17 cellular contexts compared by ENCODE assay signal in the genomic region with DNA sequence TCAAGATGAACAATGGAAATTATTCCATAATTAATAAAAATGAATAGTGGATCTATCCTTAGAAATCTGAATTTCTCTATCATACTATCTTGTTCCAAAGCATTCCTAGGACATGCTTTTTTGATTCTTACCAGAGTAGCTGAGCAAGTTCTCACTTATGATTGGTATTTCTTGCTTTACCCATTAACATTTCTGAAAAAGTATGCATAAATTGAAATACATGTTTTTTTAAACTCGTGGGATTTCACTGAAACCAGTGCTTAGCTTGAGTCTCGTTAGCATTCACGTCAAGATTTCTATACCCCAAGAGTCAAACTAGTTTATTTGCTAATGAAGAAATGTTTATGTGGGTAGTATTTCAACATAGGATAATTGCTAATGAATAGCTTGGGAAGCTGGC.
A peak's percentile ranks its signal among the peaks of the same experiment; 100 is the strongest.
DNase-seq lines count a peak whose midpoint lies in the region; ATAC-seq, FAIRE-seq and TF ChIP-seq lines count a peak whose summit lies in the region.
"Had no signal": no experiment of that assay in that cellular context is flagged by ENCODE, and none has a peak within 500 bp of the region (broad histone marks: within the 10 kb centered on the region; RNA-seq: fewer than 3 reads in every experiment).

No MANE protein-coding gene starts in this region.

- H3K79me2 ChIP-seq in SK-N-SH (ENCODE audit: insufficient read depth) (no peaks in the 10 kb centered on the region), astrocyte (ENCODE audit: insufficient read depth, low read length) (peaks cover 4% of the 10 kb centered on the region)

- no peaks in the 10 kb centered on the region for H3K9me2 ChIP-seq in SK-N-SH

- no peak for TF ChIP-seq CTCF in AG04449 (IDR thresholded peaks at IDR 0.05; ENCODE audit: insufficient read depth, low read length, missing control alignments)
- TF ChIP-seq CTCF in SK-N-SH (IDR thresholded peaks at IDR 0.05), result no peak
- no peak for TF ChIP-seq CTCF in astrocyte (IDR thresholded peaks at IDR 0.05; ENCODE audit: insufficient read depth, low read depth, low read length)

- no peak for TF ChIP-seq RAD21 in SK-N-SH (IDR thresholded peaks at IDR 0.05; ENCODE audit: low read length)

- H3K4me1 ChIP-seq in SK-N-SH (ENCODE audit: control insufficient read depth in 1 of 2, insufficient read depth in 2 of 2, low read depth in 1 of 2, low read length in 1 of 2) (peaks cover 5 to 16% of the 10 kb centered on the region in 2 experiments; a peak in 3 of 4 replicates), astrocyte (ENCODE audit: insufficient read depth, low read length) (peaks cover 14% of the 10 kb centered on the region)

- H3K9ac ChIP-seq in SK-N-SH, result no peak overlapping the region
- no peak overlapping the region for H3K9ac ChIP-seq in astrocyte (ENCODE audit: low read length)

- H3K9me3 Mint-ChIP-seq in astrocyte (ENCODE audit: unreplicated experiment), result no peaks in the 10 kb centered on the region
- no peaks in the 10 kb centered on the region for H3K9me3 Mint-ChIP-seq in activated naive CD8-positive, alpha-beta T cell treated with anti-CD3 and anti-CD28 coated beads for 36 hours
- H3K9me3 Mint-ChIP-seq: CD4-positive, alpha-beta T cell had no signal

- H3K4me3 ChIP-seq in AG04449 (ENCODE audit: low read depth, low read length) (no peak overlapping the region), SK-N-SH (ENCODE audit: low read depth in 2 of 2, low read length in 1 of 2) (no peak overlapping the region), astrocyte (ENCODE audit: insufficient read depth, low read depth, low read length) (no peak overlapping the region)
- H3K4me3 ChIP-seq: GM12878, HAP-1 had no signal

- peaks cover 24% of the 10 kb centered on the region for H3K4me1 Mint-ChIP-seq in astrocyte (ENCODE audit: low read depth, unreplicated experiment)
- H3K4me1 Mint-ChIP-seq in activated naive CD8-positive, alpha-beta T cell treated with anti-CD3 and anti-CD28 coated beads for 36 hours, result no peaks in the 10 kb centered on the region

- POLR2A ChIA-PET in AG04449 (lab: Yijun Ruan, JAX), result no interaction called here
- POLR2A ChIA-PET in SK-N-SH (lab: Yijun Ruan, JAX), result no interaction called here

- no peak overlapping the region for H3K4me3 Mint-ChIP-seq in astrocyte (ENCODE audit: unreplicated experiment)
- no peak overlapping the region for H3K4me3 Mint-ChIP-seq in activated naive CD8-positive, alpha-beta T cell treated with anti-CD3 and anti-CD28 coated beads for 36 hours
- H3K4me3 Mint-ChIP-seq: B cell; CD4-positive, alpha-beta T cell had no signal

- H3K9me3 ChIP-seq in SK-N-SH (no peaks in the 10 kb centered on the region), astrocyte (ENCODE audit: insufficient read depth, low read depth, low read length) (no peaks in the 10 kb centered on the region)
- H3K9me3 ChIP-seq: HAP-1 had no signal

- H3K36me3 Mint-ChIP-seq in astrocyte (ENCODE audit: low read depth, unreplicated experiment), result no peaks in the 10 kb centered on the region
- H3K36me3 Mint-ChIP-seq in activated naive CD8-positive, alpha-beta T cell treated with anti-CD3 and anti-CD28 coated beads for 36 hours, result peaks cover 2% of the 10 kb centered on the region

- peaks cover 4% of the 10 kb centered on the region for H3F3A ChIP-seq in SK-N-SH (replicated peaks; ENCODE audit: insufficient read depth)

- H3K27me3 Mint-ChIP-seq in astrocyte (ENCODE audit: low read depth, unreplicated experiment), result no peaks in the 10 kb centered on the region
- H3K27me3 Mint-ChIP-seq in activated naive CD8-positive, alpha-beta T cell treated with anti-CD3 and anti-CD28 coated beads for 36 hours, result no peaks in the 10 kb centered on the region
- H3K27me3 Mint-ChIP-seq: B cell; CD4-positive, alpha-beta T cell had no signal

- TF ChIP-seq EP300 in SK-N-SH (IDR thresholded peaks at IDR 0.05; ENCODE audit: borderline replicate concordance in 1 of 2, low read depth in 1 of 2, low read length in 1 of 2), result no peak

- H3K27ac ChIP-seq in SK-N-SH (ENCODE audit: low read depth in 2 of 2, low read length in 1 of 2) (peak overlapping the region in 1 of 2 experiments; percentile 47; a peak in 1 of 4 replicates), astrocyte (ENCODE audit: low read depth, low read length) (no peak overlapping the region)
- H3K27ac ChIP-seq: 22Rv1 had no signal

- 78% methylated on average over 3 of the region's 3 CpGs for WGBS in SK-N-SH (ENCODE audit: low lambda C conversion rate)

- H2AFZ ChIP-seq in SK-N-SH (ENCODE audit: low read depth), result no peak overlapping the region
- H2AFZ ChIP-seq in astrocyte (ENCODE audit: low read depth, low read length), result no peak overlapping the region

- H4K20me1 ChIP-seq in SK-N-SH (ENCODE audit: insufficient read depth) (no peaks in the 10 kb centered on the region), astrocyte (ENCODE audit: insufficient read depth, low read length) (no peaks in the 10 kb centered on the region)

- DNase-seq in AG04449 (ENCODE audit: low read depth, low spot score), result peak; percentile 66
- DNase-seq in SK-N-SH, result no peak
- DNase-seq in astrocyte (ENCODE audit: low read depth), result peak; percentile 45
- DNase-seq in fibroblast of peridontal ligament (ENCODE audit: extremely low read depth), result peak; percentile 76
- no peak for DNase-seq in urothelium cell line (ENCODE audit: low spot score)
- DNase-seq in activated naive CD8-positive, alpha-beta T cell treated with anti-CD3 and anti-CD28 coated beads for 36 hours, result no peak
- DNase-seq: C1 segment of cervical spinal cord; Calu3; CD4-positive, alpha-beta T cell; DMS 273 treated with DMSO at 0.1 percent for 48 hours; GOT3 had no signal

- CTCF ChIA-PET in AG04449 (lab: Yijun Ruan, JAX), result interaction anchor here (1.0 kb wide), 1 partner anchor 399 kb away, joined by 3 read pairs; no protein-coding TSS in a partner anchor
- CTCF ChIA-PET in SK-N-SH (lab: Yijun Ruan, JAX), result interaction anchor here (0.8 to 1.0 kb wide), 3 partner anchors 9 to 20 kb away, joined by 3 read pairs; no protein-coding TSS in a partner anchor

- FAIRE-seq in astrocyte (lab: Jason Lieb, UNC) (no peak), urothelium cell line (lab: Jason Lieb, UNC) (no peak)
- FAIRE-seq: GM12878 had no signal

- peaks cover 0 to 3% of the 10 kb centered on the region in 2 experiments for H3K36me3 ChIP-seq in SK-N-SH (replicated peaks in 1 of 2; ENCODE audit: control insufficient read depth in 1 of 2, insufficient read depth in 2 of 2, low read length in 1 of 2)
- peaks cover 3% of the 10 kb centered on the region for H3K36me3 ChIP-seq in astrocyte (ENCODE audit: insufficient read depth, low read length)
- H3K36me3 ChIP-seq: HAP-1 had no signal

- H3K27ac Mint-ChIP-seq in astrocyte (ENCODE audit: unreplicated experiment), result no peak overlapping the region
- no peak overlapping the region for H3K27ac Mint-ChIP-seq in activated naive CD8-positive, alpha-beta T cell treated with anti-CD3 and anti-CD28 coated beads for 36 hours
- H3K27ac Mint-ChIP-seq: B cell; CD4-positive, alpha-beta T cell had no signal

- H3K27me3 ChIP-seq in SK-N-SH (ENCODE audit: insufficient read depth) (no peaks in the 10 kb centered on the region), astrocyte (ENCODE audit: insufficient read depth, low read length) (no peaks in the 10 kb centered on the region)

- no peak overlapping the region for H3K4me2 ChIP-seq in SK-N-SH
- no peak overlapping the region for H3K4me2 ChIP-seq in astrocyte (ENCODE audit: low read length)

- ATAC-seq in GM21619 (IDR thresholded peaks at IDR 0.05; ENCODE audit: unreplicated experiment) (no peak), GM19324 (IDR thresholded peaks at IDR 0.05; ENCODE audit: low FRiP score, unreplicated experiment) (no peak)

TF ChIP-seq in SK-N-SH, 30 proteins besides CTCF, POLR2A, EP300 and RAD21:
- TF ChIP-seq TCF12 (IDR thresholded peaks at IDR 0.05) (0 out of 2 replicates have a peak, but pooled peaks have one; percentile 22), ELF1 (IDR thresholded peaks at IDR 0.05) (no peak)

Comparison
In these comparisons a context has a peak if more than half of its experiments do, and no peak if none do; other contexts are left out.
1. DNase-seq: peak in AG04449 (single experiment), astrocyte (single experiment) and fibroblast of peridontal ligament (single experiment); none in SK-N-SH (single experiment), urothelium cell line (single experiment) and activated naive CD8-positive, alpha-beta T cell treated with anti-CD3 and anti-CD28 coated beads for 36 hours (single experiment).